Comparison of ENCODE assay signal across 9 cellular contexts in the genomic region with DNA sequence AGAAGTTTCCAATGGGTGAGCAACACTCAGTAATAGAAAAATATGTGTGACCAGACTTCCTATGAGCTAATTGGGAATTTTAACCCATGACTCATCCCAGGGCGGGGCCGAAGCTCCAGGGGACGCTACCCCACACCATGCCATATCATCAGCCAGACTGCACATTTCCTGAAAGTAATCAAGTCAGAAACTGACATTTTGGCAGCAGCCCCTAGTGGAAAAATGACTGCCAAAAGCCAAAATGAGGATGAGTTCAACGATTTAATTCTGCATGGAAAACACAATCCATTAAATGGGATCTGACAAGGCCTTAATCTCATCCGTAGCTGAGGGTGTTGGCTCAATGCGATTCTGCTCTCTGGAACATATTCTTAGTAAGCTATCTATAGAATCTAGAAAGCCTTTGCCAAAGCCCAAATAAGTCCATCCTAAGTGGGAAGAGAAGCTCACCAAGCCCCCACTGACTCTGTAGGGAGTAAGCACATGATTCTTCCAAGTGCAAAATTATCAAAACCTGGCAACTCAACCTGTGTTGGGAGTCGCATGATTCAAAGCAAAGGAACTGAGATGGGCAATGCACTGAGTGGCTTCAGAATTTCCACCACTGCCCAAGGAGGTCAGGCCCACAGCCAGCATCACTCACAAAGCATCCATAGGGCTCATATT.
DNase-seq lines count a peak whose midpoint lies in the region; ATAC-seq lines count a peak whose summit lies in the region.
"Had no signal": no experiment of that assay in that cellular context is flagged by ENCODE, and none has a peak within 500 bp of the region (broad histone marks: within the 10 kb centered on the region; RNA-seq: fewer than 3 reads in every experiment).

No MANE protein-coding gene starts in this region.

- H3K27me3 ChIP-seq in GM23248 (replicated peaks; ENCODE audit: insufficient read depth) = no peaks in the 10 kb centered on the region
- H3K27me3 ChIP-seq in adipocyte (replicated peaks; ENCODE audit: control insufficient read depth, insufficient read depth, low read length) = no peaks in the 10 kb centered on the region
- no peaks in the 10 kb centered on the region for H3K27me3 ChIP-seq in skeletal muscle tissue (ENCODE audit: control insufficient read depth in 3 of 3, insufficient read depth in 3 of 3, low read length in 3 of 3)

- DNase-seq in GM23248 (peak; percentile 94), adipocyte (ENCODE audit: low read depth) (peak; percentile 93), glomerular visceral epithelial cell (ENCODE audit: extremely low spot score) (peak; percentile 96), SHP77 treated with DMSO at 0.1 percent for 48 hours (lab: John Stamatoyannopoulos, UW) (no peak), NCI-H1092 (lab: John Stamatoyannopoulos, UW) (no peak)
- DNase-seq in activated CD8-positive, alpha-beta memory T cell treated with anti-CD3 and anti-CD28 coated beads for 24 hours = no peak
- DNase-seq: NCI-H2171 treated with DMSO at 0.1 percent for 48 hours had no signal

- no peak for ATAC-seq in GM18520 (IDR thresholded peaks at IDR 0.05; ENCODE audit: unreplicated experiment)

- H3K4me1 ChIP-seq in GM23248 (ENCODE audit: insufficient read depth) (peaks cover 63% of the 10 kb centered on the region), adipocyte (ENCODE audit: control insufficient read depth, insufficient read depth, low read length) (peaks cover 37% of the 10 kb centered on the region), skeletal muscle tissue (ENCODE audit: control insufficient read depth in 3 of 3, insufficient read depth in 3 of 3, low read length in 3 of 3) (peaks cover 5 to 10% (median 6%) of the 10 kb centered on the region in 3 donors)

- H3K9me2 ChIP-seq in GM23248 (ENCODE audit: insufficient read depth) = no peaks in the 10 kb centered on the region

- WGBS in GM23248 (ENCODE audit: low coverage in 1 of 2, low lambda C conversion rate in 2 of 2, missing lambda C conversion rate in 2 of 2), 2 experiments = 1 to 3% methylated on average over 7 of the region's 7 CpGs

- peak overlapping the region; percentile 54 for H3K4me2 ChIP-seq in GM23248 (ENCODE audit: unreplicated experiment)

- no peaks in the 10 kb centered on the region for H4K20me1 ChIP-seq in GM23248 (ENCODE audit: insufficient read depth)

- H3K9ac ChIP-seq in GM23248 (peak overlapping the region; percentile 67), adipocyte (ENCODE audit: low read length) (peak overlapping the region; percentile 75), skeletal muscle tissue (ENCODE audit: low read depth in 1 of 3, low read length in 3 of 3) (no peak overlapping the region)

- in situ Hi-C loops in GM23248 (cut with MboI) = no loop called here

- H3K9me3 ChIP-seq in GM23248 (ENCODE audit: low read depth) = no peaks in the 10 kb centered on the region
- no peaks in the 10 kb centered on the region for H3K9me3 ChIP-seq in adipocyte (ENCODE audit: control insufficient read depth, low read length)
- no peaks in the 10 kb centered on the region for H3K9me3 ChIP-seq in skeletal muscle tissue (ENCODE audit: control insufficient read depth in 3 of 3, low read length in 3 of 3)

- peak overlapping the region; percentile 95 for H3K27ac ChIP-seq in GM23248
- peak overlapping the region; percentile 11 for H3K27ac ChIP-seq in skeletal muscle tissue (ENCODE audit: low read depth, low read length)

- H3K4me3 ChIP-seq in GM23248 (peak overlapping the region; percentile 27; the same call in 1 of the 2 replicates), adipocyte (ENCODE audit: low read length) (peak overlapping the region; percentile 29), skeletal muscle tissue (ENCODE audit: low read length in 3 of 3) (no peak overlapping the region)

- H3F3A ChIP-seq in GM23248 (ENCODE audit: insufficient read depth) = peaks cover 35% of the 10 kb centered on the region

- 0 out of 2 replicates have a peak overlapping the region, but pooled peaks have one; percentile 0 for H2AFZ ChIP-seq in GM23248

- H3K36me3 ChIP-seq in GM23248 (ENCODE audit: low read depth) = no peaks in the 10 kb centered on the region
- no peaks in the 10 kb centered on the region for H3K36me3 ChIP-seq in adipocyte (ENCODE audit: control insufficient read depth, insufficient read depth, low read length, severe bottlenecking)
- H3K36me3 ChIP-seq in skeletal muscle tissue (ENCODE audit: control insufficient read depth in 3 of 3, insufficient read depth in 3 of 3, low read length in 3 of 3) = no peaks in the 10 kb centered on the region

- H3K79me2 ChIP-seq in GM23248 (ENCODE audit: insufficient read depth) = no peaks in the 10 kb centered on the region

Comparison
In these comparisons a context has a peak if more than half of its experiments do, and no peak if none do; other contexts are left out.
1. DNase-seq: peak in GM23248 (single experiment), adipocyte (single experiment) and glomerular visceral epithelial cell (single experiment); none in activated CD8-positive, alpha-beta memory T cell treated with anti-CD3 and anti-CD28 coated beads for 24 hours (single experiment), SHP77 treated with DMSO at 0.1 percent for 48 hours (single experiment) and NCI-H1092 (single experiment).
2. H3K4me3 ChIP-seq: peak in GM23248 (single experiment) and adipocyte (single experiment); none in skeletal muscle tissue (0 of 3).
3. H3K9ac ChIP-seq: peak in GM23248 (single experiment) and adipocyte (single experiment); none in skeletal muscle tissue (0 of 3).